ENCODE assay signal across 8 cellular contexts in the genomic region with DNA sequence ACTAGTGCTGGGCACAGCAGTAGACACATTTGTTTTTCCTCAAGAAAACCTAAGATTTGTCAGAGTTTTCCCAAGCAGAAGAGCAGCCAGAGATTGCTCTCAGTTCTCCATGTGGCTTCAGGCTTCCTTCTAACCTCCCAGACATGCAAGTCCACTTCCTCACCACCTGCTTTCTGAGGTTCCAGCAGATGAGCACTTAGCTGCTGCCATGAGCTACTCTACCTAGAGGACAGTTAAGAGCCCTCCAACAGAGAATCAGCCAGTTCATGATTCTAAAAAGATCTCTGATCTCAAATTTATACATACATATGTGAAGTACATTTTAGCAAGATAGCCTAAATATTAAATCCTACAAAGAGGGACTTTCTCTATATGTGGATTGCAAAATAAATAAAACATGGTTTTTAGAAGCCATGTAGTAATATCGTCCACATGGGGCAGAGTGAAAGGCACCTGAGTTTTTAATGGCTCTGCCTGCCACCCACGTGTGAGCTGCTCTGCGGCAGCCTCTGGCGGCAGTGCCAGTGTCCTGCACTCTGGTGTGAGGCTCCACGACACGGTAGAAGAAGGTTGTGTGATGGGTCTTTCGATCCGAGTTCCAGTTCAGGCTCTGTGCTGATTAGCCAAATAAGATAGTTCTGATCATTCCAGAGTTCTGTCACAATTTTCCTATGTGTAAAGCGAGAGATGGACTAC. TPM values are rescaled to one million over a fixed set of nuclear protein-coding genes. Genes with fewer than 3 reads are reported as not detected.
A peak's percentile ranks its signal among the peaks of the same experiment; 100 is the strongest.
DNase-seq lines count a peak whose midpoint lies in the region; ATAC-seq and TF ChIP-seq lines count a peak whose summit lies in the region.

No MANE protein-coding gene starts in this region.

- H3F3A ChIP-seq in GM23248 (ENCODE audit: insufficient read depth) = no peaks in the 10 kb centered on the region

- DNase-seq in GDM1 (lab: John Stamatoyannopoulos, UW) (peak; percentile 23), GM23248 (peak; percentile 54), M059J (ENCODE audit: low read depth) (peak; percentile 4), choroid plexus epithelial cell (ENCODE audit: low read depth) (peak; percentile 53), naive B cell (peak; percentile 50), tibial artery (no peak), NCI-H226 (no peak)
- peak; percentile 35 for DNase-seq in activated CD4-positive, CD25-positive, alpha-beta regulatory T cell treated with anti-CD3 and anti-CD28 coated beads, Interleukin-2, amount 50 U/mL, for 16 hours (ENCODE audit: low read depth, low spot score)

- no peak overlapping the region for H3K9ac ChIP-seq in GM23248

- H3K36me3 ChIP-seq in GM23248 (ENCODE audit: low read depth) (no peaks in the 10 kb centered on the region; the same call in 1 of the 2 replicates), tibial artery (peaks cover 6 to 31% (median 8%) of the 10 kb centered on the region in 3 donors)

- H3K27me3 ChIP-seq in GM23248 (replicated peaks; ENCODE audit: insufficient read depth) = no peaks in the 10 kb centered on the region
- no peaks in the 10 kb centered on the region for H3K27me3 ChIP-seq in tibial artery

- H3K27me3 Mint-ChIP-seq in naive B cell = no peaks in the 10 kb centered on the region

- no peak overlapping the region for H3K4me3 ChIP-seq in GM23248
- no peak overlapping the region for H3K4me3 ChIP-seq in choroid plexus epithelial cell (ENCODE audit: low read depth, low read length)
- no peak overlapping the region for H3K4me3 ChIP-seq in tibial artery

- H3K27ac ChIP-seq in GM23248 (no peak overlapping the region), tibial artery (no peak overlapping the region)

- no peaks in the 10 kb centered on the region for H3K79me2 ChIP-seq in GM23248 (ENCODE audit: insufficient read depth)

- peak overlapping the region in 5 of 6 donors; percentile 24 to 83 (median 67) for H3K27ac Mint-ChIP-seq in naive B cell

- H3K4me1 ChIP-seq in GM23248 (ENCODE audit: insufficient read depth) (no peaks in the 10 kb centered on the region), tibial artery (peaks cover 0 to 3% (median 0%) of the 10 kb centered on the region in 4 donors)

- no peak overlapping the region for H3K4me2 ChIP-seq in GM23248 (ENCODE audit: unreplicated experiment)

- no peaks in the 10 kb centered on the region for H3K9me2 ChIP-seq in GM23248 (ENCODE audit: insufficient read depth)

- no peak overlapping the region for H2AFZ ChIP-seq in GM23248

- intact Hi-C loops in tibial artery (cut with DNase I; ENCODE audit: low total_unique reads) = no loop called here

- peaks cover 12 to 28% (median 14%) of the 10 kb centered on the region in 3 donors for H3K4me1 Mint-ChIP-seq in naive B cell

- peak; percentile 76 to 100 for ATAC-seq in naive B cell (ENCODE audit: low read depth in 2 of 2)

- peaks cover 0 to 9% (median 0%) of the 10 kb centered on the region in 7 donors for H3K9me3 Mint-ChIP-seq in naive B cell

- WGBS in GM23248 (ENCODE audit: low coverage in 1 of 2, low lambda C conversion rate in 2 of 2, missing lambda C conversion rate in 2 of 2), 2 experiments = 49 to 53% methylated on average over 9 of the region's 9 CpGs

- peak overlapping the region in 5 of 8 donors; percentile 5 to 64 (median 30) for H3K4me3 Mint-ChIP-seq in naive B cell

- no peaks in the 10 kb centered on the region for H4K20me1 ChIP-seq in GM23248 (ENCODE audit: insufficient read depth)

- no peaks in the 10 kb centered on the region for H3K9me3 ChIP-seq in GM23248 (ENCODE audit: low read depth)
- no peaks in the 10 kb centered on the region for H3K9me3 ChIP-seq in tibial artery

- H3K36me3 Mint-ChIP-seq in naive B cell = peaks cover 7 to 10% of the 10 kb centered on the region in 2 donors

- in situ Hi-C loops in GM23248 (cut with MboI) = no loop called here

- peak; percentile 75 for TF ChIP-seq CTCF in choroid plexus epithelial cell (conservative IDR thresholded peaks at IDR 0.05; ENCODE audit: low read depth, low read length)
- peak; percentile 63 to 66 for TF ChIP-seq CTCF in tibial artery (IDR thresholded peaks at IDR 0.05)

RNA-seq across cellular contexts. Expression of gene CYP4V2, which starts 10.3 kb away (rescaled TPM):
- total RNA-seq in GM23248 (2014; rRNA removed; shearing (Covaris generic)) = 15.9 and 16.3 TPM in 2 replicates
- polyA plus RNA-seq in GM23248 (2016; fragmentation: Nextera tagmentation; extraction: Ambion mirVana) (10.5 and 11.0 TPM in 2 replicates), naive B cell (ENCODE audit: low read depth in 6 of 6) (10 to 100 TPM; 10.2 to 16.2 (median 14.0) TPM)
- 0.34 and 1.5 TPM in 2 replicates for total RNA-seq in M059J (2014; rRNA removed; shearing (Covaris generic))

RNA-seq across cellular contexts. Expression of gene KLKB1, which starts 25.6 kb away (rescaled TPM):
- not detected in 2 replicates for total RNA-seq in GM23248 (2014; rRNA removed; shearing (Covaris generic))
- polyA plus RNA-seq in GM23248 (2016; fragmentation: Nextera tagmentation; extraction: Ambion mirVana) (not detected in 2 replicates), naive B cell (ENCODE audit: low read depth in 6 of 6) (under 1 TPM in 1 of 6 donors, not detected in 5; 1.00 TPM)
- not detected in 2 replicates for total RNA-seq in M059J (2014; rRNA removed; shearing (Covaris generic))

Comparison
In these comparisons a context has a peak if more than half of its experiments do, and no peak if none do; other contexts are left out.
1. DNase-seq: peak in GDM1 (single experiment), GM23248 (single experiment), M059J (single experiment), activated CD4-positive, CD25-positive, alpha-beta regulatory T cell treated with anti-CD3 and anti-CD28 coated beads, Interleukin-2, amount 50 U/mL, for 16 hours (single experiment), choroid plexus epithelial cell (single experiment) and naive B cell (single experiment); none in tibial artery (0 of 2) and NCI-H226 (single experiment).